Comparison of ENCODE assay signal across 9 cellular contexts in the genomic region with DNA sequence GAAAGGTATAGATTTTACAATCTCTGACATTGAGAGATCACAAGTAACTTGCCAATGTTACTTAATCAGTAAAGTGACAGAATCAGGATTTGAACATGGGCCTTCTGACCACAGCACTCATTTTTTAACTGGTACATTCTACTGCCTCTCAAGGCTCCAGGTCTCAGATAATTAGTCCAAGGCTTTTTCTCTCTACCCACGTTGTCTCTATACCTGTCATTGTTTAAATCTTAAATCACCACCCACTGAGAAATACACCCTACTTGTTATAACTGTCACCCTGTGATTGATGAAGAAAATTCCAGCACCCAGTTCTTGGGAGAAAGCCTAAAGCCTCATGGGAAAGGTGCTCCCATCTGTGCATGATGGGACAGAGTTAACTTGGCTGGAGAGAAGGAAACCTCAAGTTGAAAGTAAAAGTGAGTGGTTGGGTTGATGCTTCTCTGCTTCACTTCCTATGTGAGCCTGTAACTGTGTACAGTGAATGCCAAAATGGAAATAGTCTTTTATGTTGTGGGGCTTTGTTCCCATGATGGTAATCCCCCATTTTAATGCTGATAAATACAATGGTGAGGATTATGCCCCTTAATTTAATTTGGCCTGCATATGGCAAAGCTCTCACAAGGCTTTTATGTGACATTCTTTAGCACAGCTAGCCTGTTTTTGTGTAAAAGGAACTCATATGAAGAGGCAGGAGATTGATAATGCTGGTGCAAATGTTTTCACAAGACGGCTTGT.
DNase-seq lines count a peak whose midpoint lies in the region; ATAC-seq and TF ChIP-seq lines count a peak whose summit lies in the region.
"Had no signal": no experiment of that assay in that cellular context is flagged by ENCODE, and none has a peak within 500 bp of the region (broad histone marks: within the 10 kb centered on the region; RNA-seq: fewer than 3 reads in every experiment).

No MANE protein-coding gene starts in this region.

- H3K9me3 ChIP-seq in esophagus muscularis mucosa: no peaks in the 10 kb centered on the region

- peaks cover 13 to 43% (median 29%) of the 10 kb centered on the region in 4 donors for H3K4me1 ChIP-seq in esophagus muscularis mucosa

- H3K4me3 ChIP-seq in esophagus muscularis mucosa: no peak overlapping the region

- no peak for TF ChIP-seq POLR2A in esophagus muscularis mucosa (IDR thresholded peaks at IDR 0.05; ENCODE audit: low read depth)

- no peak for DNase-seq in left ventricle myocardium superior
- DNase-seq in Right ventricle myocardium superior: no peak
- DNase-seq in esophagus muscularis mucosa (ENCODE audit: extremely low spot score): no peak
- no peak for DNase-seq in stimulated activated naive CD8-positive, alpha-beta T cell treated with anti-CD3 and anti-CD28 coated beads, Interleukin-15, amount 100 ng/mL, for 72 hours
- no peak for DNase-seq in SHP77 treated with DMSO at 0.1 percent for 48 hours (lab: John Stamatoyannopoulos, UW)
- DNase-seq in occipital lobe (lab: John Stamatoyannopoulos, UW): no peak
- DNase-seq in OCI-M1 (lab: John Stamatoyannopoulos, UW): no peak
- DNase-seq: activated CD4-positive, CD25-positive, alpha-beta regulatory T cell treated with anti-CD3 and anti-CD28 coated beads, Interleukin-2, amount 50 U/mL, for 72 hours had no signal

- peaks cover 5% of the 10 kb centered on the region for H3K4me1 Mint-ChIP-seq in stimulated activated naive CD8-positive, alpha-beta T cell treated with anti-CD3 and anti-CD28 coated beads, Interleukin-15, amount 100 ng/mL, for 72 hours

- no peaks in the 10 kb centered on the region for H3K36me3 ChIP-seq in esophagus muscularis mucosa

- H3K27me3 Mint-ChIP-seq in stimulated activated naive CD8-positive, alpha-beta T cell treated with anti-CD3 and anti-CD28 coated beads, Interleukin-15, amount 100 ng/mL, for 72 hours: peaks cover 1% of the 10 kb centered on the region

- intact Hi-C loops in left ventricle myocardium superior (cut with micrococcal nuclease): no loop called here
- intact Hi-C loops in Right ventricle myocardium superior (cut with DNase I): no loop called here
- intact Hi-C loops in esophagus muscularis mucosa (cut with DNase I): no loop called here

- H3K9me3 Mint-ChIP-seq in stimulated activated naive CD8-positive, alpha-beta T cell treated with anti-CD3 and anti-CD28 coated beads, Interleukin-15, amount 100 ng/mL, for 72 hours: no peaks in the 10 kb centered on the region

- no peak for TF ChIP-seq CTCF in esophagus muscularis mucosa (IDR thresholded peaks at IDR 0.05)

- WGBS in esophagus muscularis mucosa: 17% methylated on average over 2 of the region's 2 CpGs

- no peak overlapping the region for H3K27ac Mint-ChIP-seq in stimulated activated naive CD8-positive, alpha-beta T cell treated with anti-CD3 and anti-CD28 coated beads, Interleukin-15, amount 100 ng/mL, for 72 hours

- H3K4me3 Mint-ChIP-seq in stimulated activated naive CD8-positive, alpha-beta T cell treated with anti-CD3 and anti-CD28 coated beads, Interleukin-15, amount 100 ng/mL, for 72 hours: no peak overlapping the region

- no peaks in the 10 kb centered on the region for H3K27me3 ChIP-seq in esophagus muscularis mucosa

- H3K27ac ChIP-seq in esophagus muscularis mucosa (replicated peaks in 1 of 4): peak overlapping the region; percentile 59 to 73 (median 64)

- ATAC-seq in left ventricle myocardium superior (peak; percentile 26), Right ventricle myocardium superior (ENCODE audit: poor library complexity) (no peak), HG03432 (IDR thresholded peaks at IDR 0.05; ENCODE audit: unreplicated experiment) (peak; percentile 87)
- no peak for ATAC-seq in stimulated activated naive CD8-positive, alpha-beta T cell treated with anti-CD3 and anti-CD28 coated beads, Interleukin-15, amount 100 ng/mL, for 72 hours

- TF ChIP-seq EP300 in esophagus muscularis mucosa (IDR thresholded peaks at IDR 0.05): no peak

Comparison
In these comparisons a context has a peak if more than half of its experiments do, and no peak if none do; other contexts are left out.
1. ATAC-seq: peak in left ventricle myocardium superior (single experiment) and HG03432 (single experiment); none in Right ventricle myocardium superior (single experiment) and stimulated activated naive CD8-positive, alpha-beta T cell treated with anti-CD3 and anti-CD28 coated beads, Interleukin-15, amount 100 ng/mL, for 72 hours (single experiment).